ENCODE assay signal across 19 cellular contexts in genomic region chr9:133369419-133369818, GRCh38. TPM values are rescaled to one million over a fixed set of nuclear protein-coding genes. Genes with fewer than 3 reads are reported as not detected.
DNase-seq lines count a peak whose midpoint lies in the region; ATAC-seq and TF ChIP-seq lines count a peak whose summit lies in the region.
"Had no signal": no experiment of that assay in that cellular context is flagged by ENCODE, and none has a peak within 500 bp of the region (broad histone marks: within the 10 kb centered on the region; RNA-seq: fewer than 3 reads in every experiment).

No MANE protein-coding gene starts in this region.

- peak overlapping the region in 1 of 8 donors; percentile 47 for H3K4me3 ChIP-seq in spleen
- H3K4me3 ChIP-seq: heart right ventricle had no signal

- CTCF ChIA-PET in activated CD4-positive, alpha-beta T cell treated with anti-CD3 and anti-CD28 coated beads for 36 hours (lab: Charles Lee) = interaction anchor here (0.8 to 6.2 kb wide), 2 partner anchors 14 to 60 kb away, joined by 3 to 44 read pairs; partner anchors contain the start of genes SURF1 and SURF2
- CTCF ChIA-PET in WTC11 (lab: Charles Lee) = interaction anchor here (0.8 kb wide), 1 partner anchor 27 kb away, joined by 4 read pairs; no protein-coding TSS in a partner anchor

- POLR2A ChIA-PET in activated CD4-positive, alpha-beta T cell treated with anti-CD3 and anti-CD28 coated beads for 36 hours (lab: Charles Lee) = interaction anchor here (3.9 to 9.9 kb wide), 2 partner anchors 9 to 17 kb away, joined by 32 to 287 read pairs; partner anchors contain the start of genes MED22, RPL7A, SURF1 and SURF2
- POLR2A ChIA-PET in WTC11 (lab: Charles Lee) = no interaction called here

- no peak for ATAC-seq in activated CD4-positive, alpha-beta T cell treated with anti-CD3 and anti-CD28 coated beads for 36 hours
- ATAC-seq in WTC11 = no peak
- ATAC-seq in HG03521 (IDR thresholded peaks at IDR 0.05; ENCODE audit: unreplicated experiment) = no peak
- ATAC-seq in GM21528 (IDR thresholded peaks at IDR 0.05; ENCODE audit: low FRiP score, unreplicated experiment) = no peak
- ATAC-seq in HG03045 (IDR thresholded peaks at IDR 0.05; ENCODE audit: unreplicated experiment) = no peak
- ATAC-seq: sciatic nerve had no signal

- H3K36me3 Mint-ChIP-seq in activated CD4-positive, alpha-beta T cell treated with anti-CD3 and anti-CD28 coated beads for 36 hours (ENCODE audit: low read depth) = peaks cover 91% of the 10 kb centered on the region
- H3K36me3 Mint-ChIP-seq in WTC11 = peaks cover 50% of the 10 kb centered on the region

- H3K27me3 Mint-ChIP-seq in activated CD4-positive, alpha-beta T cell treated with anti-CD3 and anti-CD28 coated beads for 36 hours = no peaks in the 10 kb centered on the region
- H3K27me3 Mint-ChIP-seq in WTC11 (ENCODE audit: low read depth) = no peaks in the 10 kb centered on the region
- H3K27me3 Mint-ChIP-seq: activated B cell treated with CpG ODN at 0.5 μM for 24 hours had no signal

- H3K27ac ChIP-seq in epithelial cell of prostate (peak overlapping the region; percentile 67), spleen (peak overlapping the region in 7 of 8 donors; percentile 27 to 85 (median 77))

- peaks cover 53 to 91% (median 74%) of the 10 kb centered on the region in 6 donors for H3K4me1 ChIP-seq in spleen

- no peak for TF ChIP-seq CTCF in WTC11 (IDR thresholded peaks at IDR 0.05)
- TF ChIP-seq CTCF in spleen (IDR thresholded peaks at IDR 0.05 in 8 of 11, conservative IDR thresholded peaks at IDR 0.05 in 3 of 11) = no peak

- H3K36me3 ChIP-seq in spleen = peaks cover 0 to 91% (median 37%) of the 10 kb centered on the region in 6 donors

- peak overlapping the region; percentile 97 for H3K27ac Mint-ChIP-seq in activated CD4-positive, alpha-beta T cell treated with anti-CD3 and anti-CD28 coated beads for 36 hours
- peak overlapping the region; percentile 60 for H3K27ac Mint-ChIP-seq in WTC11
- H3K27ac Mint-ChIP-seq: activated B cell treated with CpG ODN at 0.5 μM for 24 hours had no signal

- no peak for DNase-seq in activated CD4-positive, alpha-beta T cell treated with anti-CD3 and anti-CD28 coated beads for 36 hours
- no peak for DNase-seq in activated CD4-positive, alpha-beta T cell treated with anti-CD3 and anti-CD28 coated beads for 1 hour
- DNase-seq in WTC11 (ENCODE audit: low spot score) (no peak), epithelial cell of prostate (ENCODE audit: low read depth, low spot score) (no peak), spleen (no peak)
- DNase-seq: activated B cell treated with CpG ODN at 0.5 μM for 24 hours; activated effector memory CD4-positive, alpha-beta T cell treated with Interleukin-2 at 50 U/mL for 16 hours; central memory CD4-positive, alpha-beta T cell; erythroblast; HCEC 1CT; heart right ventricle; left colon; NCI-H1092 treated with DMSO at 0.1 percent for 48 hours; NCI-H345; SK-N-SH had no signal

- peaks cover 65% of the 10 kb centered on the region for H3K4me1 Mint-ChIP-seq in activated CD4-positive, alpha-beta T cell treated with anti-CD3 and anti-CD28 coated beads for 36 hours
- peaks cover 5% of the 10 kb centered on the region; the same call in 1 of the 2 replicates for H3K4me1 Mint-ChIP-seq in WTC11

- no peaks in the 10 kb centered on the region for H3K27me3 ChIP-seq in spleen (replicated peaks in 1 of 7)
- H3K27me3 ChIP-seq: heart right ventricle had no signal

- 68 to 84% (median 79%) methylated on average over 6 of the region's 6 CpGs for WGBS in spleen, 5 donors

- intact Hi-C loops in activated CD4-positive, alpha-beta T cell treated with anti-CD3 and anti-CD28 coated beads for 36 hours (cut with DNase I, micrococcal nuclease) = no loop called here
- intact Hi-C loops in spleen (cut with DNase I; ENCODE audit: low total_unique reads) = no loop called here

- peak overlapping the region; percentile 100 for H3K4me3 Mint-ChIP-seq in activated CD4-positive, alpha-beta T cell treated with anti-CD3 and anti-CD28 coated beads for 36 hours
- H3K4me3 Mint-ChIP-seq in WTC11 = no peak overlapping the region
- H3K4me3 Mint-ChIP-seq: activated B cell treated with CpG ODN at 0.5 μM for 24 hours had no signal

- TF ChIP-seq POLR2A in spleen (IDR thresholded peaks at IDR 0.05) = no peak

- no peaks in the 10 kb centered on the region for H3K9me3 ChIP-seq in spleen
- H3K9me3 ChIP-seq: heart right ventricle, SK-N-SH had no signal

- no peaks in the 10 kb centered on the region for H3K9me3 Mint-ChIP-seq in activated CD4-positive, alpha-beta T cell treated with anti-CD3 and anti-CD28 coated beads for 36 hours (ENCODE audit: low read depth)
- no peaks in the 10 kb centered on the region for H3K9me3 Mint-ChIP-seq in WTC11
- H3K9me3 Mint-ChIP-seq: activated B cell treated with CpG ODN at 0.5 μM for 24 hours had no signal

TF ChIP-seq in WTC11, 78 proteins besides CTCF, POLR2A, EP300 and RAD21:
- TF ChIP-seq ZBTB43 (CRISPR knock-in tag; IDR thresholded peaks at IDR 0.05) (no peak), AR (CRISPR knock-in tag; IDR thresholded peaks at IDR 0.05) (no peak)
TF ChIP-seq in WTC11: peak in this region for 0.

RNA-seq across cellular contexts. Expression of gene SURF4, which starts 6.4 kb away (rescaled TPM):
- total RNA-seq in activated CD4-positive, alpha-beta T cell treated with anti-CD3 and anti-CD28 coated beads for 36 hours = 100 to 1,000 TPM; 283 to 349 TPM
- total RNA-seq in WTC11 (2021) (171 to 173 TPM (median 173 TPM) in 3 replicates), spleen (100 to 1,000 TPM in 3 of 7 donors, 10 to 100 TPM in 4; 82.6 to 115 (median 92.1) TPM)
- polyA plus RNA-seq in spleen = 10 to 100 TPM; 21.9 to 50.7 (median 29.7) TPM

RNA-seq across cellular contexts. Expression of gene STKLD1, which starts 6.7 kb away (rescaled TPM):
- total RNA-seq in activated CD4-positive, alpha-beta T cell treated with anti-CD3 and anti-CD28 coated beads for 36 hours = under 1 TPM; 0.40 to 0.82 TPM
- total RNA-seq in WTC11 (2021) (0.94 to 1.6 TPM (median 0.98 TPM) in 3 replicates), spleen (under 1 TPM in 5 of 7 donors, not detected in 2; 0.29 to 0.98 (median 0.44) TPM)
- 1 to 10 TPM in 2 of 3 donors, under 1 TPM in 1; 0.96 to 1.5 (median 1.0) TPM for polyA plus RNA-seq in spleen

RNA-seq across cellular contexts. Expression of gene SURF2, which starts 13.1 kb away (rescaled TPM):
- total RNA-seq in activated CD4-positive, alpha-beta T cell treated with anti-CD3 and anti-CD28 coated beads for 36 hours = 10 to 100 TPM; 17.3 to 21.8 TPM
- total RNA-seq in WTC11 (2021) (26.3 to 33.3 TPM (median 28.8 TPM) in 3 replicates), spleen (10 to 100 TPM in 5 of 7 donors, 1 to 10 TPM in 2; 6.5 to 19.9 (median 12.4) TPM)
- polyA plus RNA-seq in spleen = 10 to 100 TPM; 31.4 to 32.6 (median 31.5) TPM

RNA-seq across cellular contexts. Expression of gene SURF1, which starts 13.1 kb away (rescaled TPM):
- 10 to 100 TPM; 17.4 to 29.1 TPM for total RNA-seq in activated CD4-positive, alpha-beta T cell treated with anti-CD3 and anti-CD28 coated beads for 36 hours
- total RNA-seq in WTC11 (2021) (33.3 to 36.4 TPM (median 35.6 TPM) in 3 replicates), spleen (10 to 100 TPM; 31.4 to 37.7 (median 35.6) TPM)
- 10 to 100 TPM; 72.0 to 75.6 (median 72.5) TPM for polyA plus RNA-seq in spleen

RNA-seq across cellular contexts. Expression of gene RPL7A, which starts 21.4 kb away (rescaled TPM):
- 1,000 to 10,000 TPM; 3,179 to 3,246 TPM for total RNA-seq in activated CD4-positive, alpha-beta T cell treated with anti-CD3 and anti-CD28 coated beads for 36 hours
- total RNA-seq in WTC11 (2021) (2,747 to 3,149 TPM (median 3,142 TPM) in 3 replicates), spleen (1,000 to 10,000 TPM; 1,381 to 1,842 (median 1,641) TPM)
- 1,000 to 10,000 TPM; 3,611 to 6,342 (median 5,850) TPM for polyA plus RNA-seq in spleen
